Comparison of ENCODE assay signal across 1 cellular context in genomic region chr11:1304376-1304775, GRCh38.
TF ChIP-seq lines count a peak whose summit lies in the region.

No MANE protein-coding gene starts in this region.

TF ChIP-seq in HepG2, 621 proteins besides CTCF, POLR2A, EP300 and RAD21 (continued from another document and continues in another):
- TF ChIP-seq LBX2 (CRISPR knock-in tag; IDR thresholded peaks at IDR 0.05; ENCODE audit: borderline replicate concordance) (no peak), PLSCR1 (CRISPR knock-in tag; IDR thresholded peaks at IDR 0.05; ENCODE audit: borderline replicate concordance) (no peak), ZNF574 (CRISPR knock-in tag; IDR thresholded peaks at IDR 0.05) (peak; percentile 36; the same call in 1 of the 2 replicates), MAFF (IDR thresholded peaks at IDR 0.05; ENCODE audit: low read depth, low read length) (no peak), ZBTB39 (CRISPR knock-in tag; IDR thresholded peaks at IDR 0.05) (no peak), GMEB2 (CRISPR knock-in tag; IDR thresholded peaks at IDR 0.05; ENCODE audit: low read depth) (no peak), ZNF879 (CRISPR knock-in tag; IDR thresholded peaks at IDR 0.05) (no peak), ZFP36 (IDR thresholded peaks at IDR 0.05; ENCODE audit: borderline replicate concordance, low read depth, low read length, partially characterized antibody) (no peak), THAP8 (CRISPR knock-in tag; IDR thresholded peaks at IDR 0.05; ENCODE audit: borderline replicate concordance) (no peak), THAP9 (CRISPR knock-in tag; IDR thresholded peaks at IDR 0.05; ENCODE audit: borderline replicate concordance) (no peak), POLR2AphosphoS5 (IDR thresholded peaks at IDR 0.05; ENCODE audit: low read depth, low read length) (peak; percentile 94), PHF8 (CRISPR knock-in tag; IDR thresholded peaks at IDR 0.05) (no peak), BRD4 (CRISPR knock-in tag; IDR thresholded peaks at IDR 0.05) (peak; percentile 77), TFDP2 (CRISPR knock-in tag; IDR thresholded peaks at IDR 0.05) (peak; percentile 57; the same call in 1 of the 2 replicates), CBX1 (IDR thresholded peaks at IDR 0.05; ENCODE audit: low read depth) (no peak), ZFP91 (CRISPR knock-in tag; IDR thresholded peaks at IDR 0.05; ENCODE audit: borderline replicate concordance) (no peak), GFI1 (CRISPR knock-in tag; IDR thresholded peaks at IDR 0.05; ENCODE audit: borderline replicate concordance) (peak; percentile 8; the same call in 1 of the 2 replicates), RARA (CRISPR knock-in tag; IDR thresholded peaks at IDR 0.05) (peak; percentile 34; the same call in 1 of the 2 replicates), HDAC2 (CRISPR knock-in tag; IDR thresholded peaks at IDR 0.05) (peak; percentile 68), GTF2F1 (IDR thresholded peaks at IDR 0.05; ENCODE audit: low read length) (no peak), ZNF549 (CRISPR knock-in tag; IDR thresholded peaks at IDR 0.05) (no peak), XRCC5 (optimal IDR thresholded peaks at IDR 0.05; ENCODE audit: low read length) (peak; percentile 36), PPARG (CRISPR knock-in tag; conservative IDR thresholded peaks at IDR 0.05) (peak; percentile 36; the same call in 1 of the 2 replicates), MEF2D (CRISPR knock-in tag; IDR thresholded peaks at IDR 0.05) (peak; percentile 37; the same call in 1 of the 2 replicates), ZNF441 (CRISPR knock-in tag; IDR thresholded peaks at IDR 0.05; ENCODE audit: borderline replicate concordance) (peak; percentile 35; the same call in 1 of the 2 replicates), MYPOP (CRISPR knock-in tag; IDR thresholded peaks at IDR 0.05) (0 out of 2 replicates have a peak, but pooled peaks have one; percentile 21), ZHX2 (IDR thresholded peaks at IDR 0.05; ENCODE audit: low read depth) (no peak), ZHX2 (CRISPR knock-in tag; IDR thresholded peaks at IDR 0.05; ENCODE audit: borderline replicate concordance) (no peak), ZGPAT (CRISPR knock-in tag; IDR thresholded peaks at IDR 0.05) (peak; percentile 58), SOX13 (IDR thresholded peaks at IDR 0.05) (no peak), SOX13 (CRISPR knock-in tag; conservative IDR thresholded peaks at IDR 0.05 in 1 of 2, IDR thresholded peaks at IDR 0.05 in 1 of 2) (peak in 1 of 2 experiments; percentile 54; a peak in 1 of 4 replicates)
